In genomic region chr9:2420488-2421056, GRCh38 we compare ENCODE assay signal across 1 cellular context.
TF ChIP-seq lines count a peak whose summit lies in the region.

No MANE protein-coding gene starts in this region.

TF ChIP-seq in H1, 55 proteins besides CTCF, POLR2A, EP300 and RAD21:
- peak; percentile 41; the same call in 1 of the 2 replicates for TF ChIP-seq BACH1 (IDR thresholded peaks at IDR 0.05; ENCODE audit: low read length)
- no peak for TF ChIP-seq YY1 (IDR thresholded peaks at IDR 0.05; ENCODE audit: low read depth, low read length)
- no peak for TF ChIP-seq JUN (IDR thresholded peaks at IDR 0.05; ENCODE audit: low read depth, low read length)
- TF ChIP-seq NRF1 (IDR thresholded peaks at IDR 0.05; ENCODE audit: low read depth, low read length) = no peak
- no peak for TF ChIP-seq EGR1 (IDR thresholded peaks at IDR 0.05; ENCODE audit: borderline replicate concordance, low read depth, low read length)
- 0 out of 2 replicates have a peak, but pooled peaks have one; percentile 25 for TF ChIP-seq MAFK (IDR thresholded peaks at IDR 0.05; ENCODE audit: low read depth, low read length)
- TF ChIP-seq CEBPB (IDR thresholded peaks at IDR 0.05; ENCODE audit: low read depth, low read length) = peak; percentile 14; the same call in 1 of the 2 replicates
- TF ChIP-seq RFX5 (IDR thresholded peaks at IDR 0.05; ENCODE audit: borderline replicate concordance, low read depth, low read length) = no peak
- TF ChIP-seq POLR2AphosphoS5 (IDR thresholded peaks at IDR 0.05; ENCODE audit: low read depth, low read length) = no peak
- TF ChIP-seq ZNF274 (IDR thresholded peaks at IDR 0.05; ENCODE audit: borderline replicate concordance, extremely low read depth, low read length) = no peak
TF ChIP-seq in H1: peak in this region for 3.
